In genomic region chrX:129905787-129906580, GRCh38 we compare ENCODE assay signal across 8 cellular contexts. TPM values are rescaled to one million over a fixed set of nuclear protein-coding genes. Genes with fewer than 3 reads are reported as not detected.
DNase-seq lines count a peak whose midpoint lies in the region; ATAC-seq and TF ChIP-seq lines count a peak whose summit lies in the region.

Gene UTP14A (plus strand): TSS chrX:129906164. CDS start chrX:129906211, 47 bp downstream.

- peaks cover 7% of the 10 kb centered on the region for H3K4me1 Mint-ChIP-seq in CD8-positive, alpha-beta T cell (ENCODE audit: low read depth)

- CTCF ChIA-PET in CD8-positive, alpha-beta T cell (lab: Charles Lee), result interaction anchor here (0.8 to 2.2 kb wide), 8 partner anchors 20 to 305 kb away, joined by 3 to 8 read pairs (median 4); no protein-coding TSS in a partner anchor

- peak within 1 kb of the TSS; percentile 90 for H3K4me3 Mint-ChIP-seq in CD8-positive, alpha-beta T cell

- peak within 1 kb of the TSS; percentile 82 for H3K4me3 ChIP-seq in CD8-positive, alpha-beta T cell (ENCODE audit: low read depth, low read length)
- peak within 1 kb of the TSS; percentile 74 for H3K4me3 ChIP-seq in lower lobe of right lung

- no peaks in the 10 kb centered on the region for H3K27me3 ChIP-seq in CD8-positive, alpha-beta T cell (ENCODE audit: insufficient read depth, low read length)
- no peaks in the 10 kb centered on the region for H3K27me3 ChIP-seq in lower lobe of right lung (ENCODE audit: low read depth)

- TF ChIP-seq CTCF in CD8-positive, alpha-beta T cell (IDR thresholded peaks at IDR 0.05), result no peak
- TF ChIP-seq CTCF in lower lobe of right lung (IDR thresholded peaks at IDR 0.05), result no peak

- peaks cover 27% of the 10 kb centered on the region for H3K36me3 Mint-ChIP-seq in CD8-positive, alpha-beta T cell

- ATAC-seq in CD8-positive, alpha-beta T cell, result peak; percentile 93
- peak; percentile 88 for ATAC-seq in GM19467 (IDR thresholded peaks at IDR 0.05; ENCODE audit: unreplicated experiment)
- peak; percentile 98 for ATAC-seq in lower lobe of right lung

- POLR2A ChIA-PET in CD8-positive, alpha-beta T cell (lab: Charles Lee), result interaction anchor here (0.6 to 1.3 kb wide), 7 partner anchors 20 to 162 kb away, joined by 3 to 4 read pairs (median 3); partner anchors contain the start of gene SASH3

- no peaks in the 10 kb centered on the region for H3K9me3 Mint-ChIP-seq in CD8-positive, alpha-beta T cell

- peak; percentile 53 to 84 (median 76) for DNase-seq in CD8-positive, alpha-beta T cell
- DNase-seq in HS-27A (ENCODE audit: low read depth) (peak; percentile 65), NK-92 (lab: John Stamatoyannopoulos, UW; ENCODE audit: unreplicated experiment) (peak; percentile 48), lower lobe of right lung (peak; percentile 91)
- peak; percentile 62 to 65 for DNase-seq in activated CD8-positive, alpha-beta memory T cell treated with anti-CD3 and anti-CD28 coated beads for 1 hour (ENCODE audit: extremely low read depth in 1 of 2, low read depth in 1 of 2)
- DNase-seq in effector CD4-positive, alpha-beta T cell, result peak; percentile 77
- peak; percentile 67 to 86 (median 77) for DNase-seq in stimulated activated CD4-positive, alpha-beta T cell treated with anti-CD3 and anti-CD28 coated beads, TNF-alpha, amount 100 ng/mL, for 24 hours (ENCODE audit: low read depth in 3 of 3)

- no peaks in the 10 kb centered on the region for H3K27me3 Mint-ChIP-seq in CD8-positive, alpha-beta T cell (ENCODE audit: low read depth)

- H3K9me3 ChIP-seq in CD8-positive, alpha-beta T cell (ENCODE audit: low read length), result no peaks in the 10 kb centered on the region
- no peaks in the 10 kb centered on the region for H3K9me3 ChIP-seq in lower lobe of right lung

- H3K27ac Mint-ChIP-seq in CD8-positive, alpha-beta T cell, result peak within 1 kb of the TSS; percentile 88

- peaks cover 5% of the 10 kb centered on the region for H3K4me1 ChIP-seq in CD8-positive, alpha-beta T cell (ENCODE audit: insufficient read depth, low read length)
- H3K4me1 ChIP-seq in lower lobe of right lung, result peaks cover 6% of the 10 kb centered on the region

- intact Hi-C loops in CD8-positive, alpha-beta T cell (cut with DNase I, micrococcal nuclease), result loop anchor here (1.0 to 5.0 kb wide), 7 partner anchors 63 to 997 kb away; partner anchors contain the start of genes ZDHHC9 (in 2 of the 2) and ENOX2 (in 1 of the 2)
- intact Hi-C loops in lower lobe of right lung (cut with DNase I), result no loop called here

- peaks cover 18% of the 10 kb centered on the region for H3K36me3 ChIP-seq in CD8-positive, alpha-beta T cell (ENCODE audit: insufficient read depth, low read length)
- peaks cover 21% of the 10 kb centered on the region for H3K36me3 ChIP-seq in lower lobe of right lung

- H3K27ac ChIP-seq in CD8-positive, alpha-beta T cell (ENCODE audit: low read depth, low read length), result peak within 1 kb of the TSS; percentile 68
- H3K27ac ChIP-seq in lower lobe of right lung, result peak within 1 kb of the TSS; percentile 78

RNA-seq across cellular contexts. Expression of gene UTP14A, which starts in this region (rescaled TPM):
- 10 to 100 TPM; 10.1 to 10.3 TPM for total RNA-seq in CD8-positive, alpha-beta T cell
- total RNA-seq in lower lobe of right lung, result 15.0 TPM

Comparison
In these comparisons a context has a peak if more than half of its experiments do, and no peak if none do; other contexts are left out.
1. Peak in every context shown above with its lines: DNase-seq, ATAC-seq, H3K4me3 ChIP-seq and H3K27ac ChIP-seq.